ENCODE assay signal across 8 cellular contexts in the genomic region with DNA sequence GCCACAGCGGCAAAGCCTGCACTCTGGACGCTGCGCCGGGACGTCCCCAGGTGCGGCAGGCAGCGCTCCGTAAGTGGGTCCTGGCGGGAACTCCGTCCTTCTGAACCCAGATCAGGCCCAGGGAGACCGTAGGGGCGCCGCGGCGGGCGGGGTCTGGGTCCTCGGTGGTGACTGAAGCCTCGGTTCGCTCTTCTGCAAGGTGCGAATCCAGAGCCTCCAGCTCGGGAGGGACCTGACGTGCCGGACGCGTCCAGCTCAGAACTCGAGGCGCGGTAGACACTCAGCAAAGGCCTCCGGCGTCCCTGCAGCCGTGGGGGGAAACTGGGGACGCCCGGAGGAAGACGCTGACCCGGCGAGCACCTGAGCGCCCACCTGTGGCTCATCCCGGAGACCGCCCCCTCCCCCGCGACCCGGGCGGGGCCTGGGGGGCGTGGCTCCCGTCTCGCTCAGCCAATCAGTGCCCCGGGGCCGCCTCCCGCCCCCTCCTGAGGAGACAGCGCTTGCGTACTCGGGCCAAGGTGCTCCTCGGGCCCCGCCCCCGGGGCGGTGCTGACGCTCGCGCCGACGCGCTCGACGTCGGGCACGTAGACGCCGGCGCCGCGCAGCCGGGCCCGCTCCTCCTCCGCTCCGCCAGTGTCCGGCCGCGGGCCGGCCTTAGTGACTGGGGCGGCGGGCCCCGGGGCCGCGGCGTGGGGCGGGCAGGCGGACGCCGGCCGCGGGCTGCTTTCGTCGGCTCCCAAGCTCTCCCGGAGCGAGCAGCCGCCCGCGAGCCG. TPM values are rescaled to one million over a fixed set of nuclear protein-coding genes. Genes with fewer than 3 reads are reported as not detected.
A peak's percentile ranks its signal among the peaks of the same experiment; 100 is the strongest.
DNase-seq lines count a peak whose midpoint lies in the region; ATAC-seq and TF ChIP-seq lines count a peak whose summit lies in the region.

A gene (plus strand): TSS at position 587 of the 773 bp plus-strand sequence. CDS start 1,483 bp downstream, outside the sequence.

- peak within 1 kb of the TSS; percentile 88 for H3K4me2 ChIP-seq in PC-9

- H3F3A ChIP-seq in PC-9 (ENCODE audit: insufficient read depth, low read depth) = peaks cover 21% of the 10 kb centered on the region

- intact Hi-C loops in PC-9 (cut with micrococcal nuclease; ENCODE audit: unreplicated experiment) = loop anchor here (1.0 to 2.0 kb wide), 3 partner anchors 37 to 67 kb away; a partner anchor contains a TSS

- peak within 1 kb of the TSS; percentile 92 for H2AFZ ChIP-seq in PC-9

- 0 to 1% methylated on average over 90 to 99 of the region's 99 CpGs for WGBS in esophagus, 2 donors

- peak; percentile 92 for DNase-seq in DMS53 treated with DMSO at 0.1 percent for 48 hours (lab: John Stamatoyannopoulos, UW; ENCODE audit: unreplicated experiment)
- DNase-seq in KBM-7 = peak; percentile 93
- DNase-seq in PC-9 = peak; percentile 90 to 99
- peak; percentile 97 for DNase-seq in activated T-cell treated with anti-CD3 and anti-CD28 coated beads, Interleukin-2, amount 50 U/mL, for 1 hour
- DNase-seq in stimulated activated CD8-positive, alpha-beta memory T cell treated with anti-CD3 and anti-CD28 coated beads, Interleukin-4, amount 100 ng/mL, for 48 hours = peak; percentile 95

- no peaks in the 10 kb centered on the region for H3K9me3 ChIP-seq in PC-9 (ENCODE audit: insufficient read depth, low read depth)
- H3K9me3 ChIP-seq in esophagus (ENCODE audit: control insufficient read depth in 2 of 2, insufficient read depth in 1 of 2, low read depth in 1 of 2, low read length in 1 of 2) = no peaks in the 10 kb centered on the region
- no peaks in the 10 kb centered on the region for H3K9me3 ChIP-seq in mucosa of stomach (ENCODE audit: control insufficient read depth, low read length)

- BruUV-seq in PC-9 (replicated peaks; lab: Mats Ljungman, UMichigan) = no TSS peak

- H3K9ac ChIP-seq in mucosa of stomach (ENCODE audit: low read length) = peak within 1 kb of the TSS; percentile 66

- peaks cover 36% of the 10 kb centered on the region for H3K36me3 ChIP-seq in PC-9 (ENCODE audit: low read depth)
- H3K36me3 ChIP-seq in esophagus (ENCODE audit: control insufficient read depth in 2 of 2, insufficient read depth in 2 of 2, low read length in 1 of 2) = peaks cover 0 to 13% of the 10 kb centered on the region in 2 donors
- H3K36me3 ChIP-seq in mucosa of stomach (ENCODE audit: control insufficient read depth, insufficient read depth, low read length) = peaks cover 3% of the 10 kb centered on the region

- H3K9me2 ChIP-seq in PC-9 (ENCODE audit: insufficient read depth) = no peaks in the 10 kb centered on the region

- CTCF ChIA-PET in PC-9 (lab: Charles Lee) = interaction anchor here (0.5 kb wide), 1 partner anchor 66 kb away, joined by 3 read pairs; no protein-coding TSS in a partner anchor

- H3K27me3 ChIP-seq in PC-9 (ENCODE audit: insufficient read depth, low read depth) = no peaks in the 10 kb centered on the region
- H3K27me3 ChIP-seq in esophagus (ENCODE audit: control insufficient read depth in 1 of 2, insufficient read depth in 2 of 2, low read length in 2 of 2) = no peaks in the 10 kb centered on the region
- H3K27me3 ChIP-seq in mucosa of stomach (ENCODE audit: control insufficient read depth, insufficient read depth, low read length) = no peaks in the 10 kb centered on the region

- H4K20me1 ChIP-seq in PC-9 (ENCODE audit: insufficient read depth) = peaks cover 18% of the 10 kb centered on the region; the same call in 1 of the 2 replicates

- POLR2A ChIA-PET in PC-9 (lab: Charles Lee; ENCODE audit: unreplicated experiment) = interaction anchor here (0.5 to 0.8 kb wide), 2 partner anchors 27 to 60 kb away, joined by 3 to 5 read pairs; no protein-coding TSS in a partner anchor

- ATAC-seq in GM21717 (IDR thresholded peaks at IDR 0.05; ENCODE audit: unreplicated experiment) = peak; percentile 83

- peak within 1 kb of the TSS; percentile 85 for H3K4me3 ChIP-seq in PC-9
- H3K4me3 ChIP-seq in esophagus (ENCODE audit: low read depth in 1 of 2, low read length in 2 of 2) = peak within 1 kb of the TSS; percentile 77 to 92
- peak within 1 kb of the TSS; percentile 61 for H3K4me3 ChIP-seq in mucosa of stomach (ENCODE audit: low read length)

- peaks cover 60% of the 10 kb centered on the region for H3K79me2 ChIP-seq in PC-9 (ENCODE audit: low read depth)

- in situ Hi-C loops in KBM-7 (cut with MboI; ENCODE audit: low pct_unique_long_range_greater_than_20kb, low sequenced_read_pairs) = no loop called here

- TF ChIP-seq CTCF in PC-9 (conservative IDR thresholded peaks at IDR 0.05) = no peak

- peaks cover 25% of the 10 kb centered on the region for H3K4me1 ChIP-seq in PC-9 (replicated peaks; ENCODE audit: insufficient read depth)
- peaks cover 2 to 3% of the 10 kb centered on the region in 2 donors for H3K4me1 ChIP-seq in esophagus (ENCODE audit: control insufficient read depth in 2 of 2, insufficient read depth in 2 of 2, low read length in 1 of 2)
- H3K4me1 ChIP-seq in mucosa of stomach (ENCODE audit: control insufficient read depth, insufficient read depth, low read length) = peaks cover 15% of the 10 kb centered on the region

- H3K27ac ChIP-seq in PC-9 = peak within 1 kb of the TSS; percentile 31
- peak within 1 kb of the TSS; percentile 84 to 87 for H3K27ac ChIP-seq in esophagus (ENCODE audit: low read depth in 2 of 2, low read length in 1 of 2)

RNA-seq across cellular contexts. Expression of the gene that starts here (rescaled TPM):
- 81.1 and 86.8 TPM in 2 replicates for total RNA-seq in PC-9 (2021)
- polyA plus RNA-seq in esophagus = 10 to 100 TPM; 13.0 to 14.8 TPM

Comparison
In these comparisons a context has a peak if more than half of its experiments do, and no peak if none do; other contexts are left out.
1. Peak in every context shown above with its lines: DNase-seq, ATAC-seq, H3K4me3 ChIP-seq and H3K27ac ChIP-seq.